23 cellular contexts compared by ENCODE assay signal in genomic region chr1:156050376-156050775, GRCh38. TPM values are rescaled to one million over a fixed set of nuclear protein-coding genes. Genes with fewer than 3 reads are reported as not detected.
DNase-seq lines count a peak whose midpoint lies in the region; ATAC-seq and TF ChIP-seq lines count a peak whose summit lies in the region.
"Had no signal": no experiment of that assay in that cellular context is flagged by ENCODE, and none has a peak within 500 bp of the region (broad histone marks: within the 10 kb centered on the region; RNA-seq: fewer than 3 reads in every experiment).

No MANE protein-coding gene starts in this region.

- DNase-seq in Right ventricle myocardium superior: peak; percentile 53
- no peak for DNase-seq in left cardiac atrium
- peak; percentile 84 for DNase-seq in globus pallidus (ENCODE audit: low spot score)
- DNase-seq in type B pancreatic cell (ENCODE audit: extremely low spot score, unreplicated experiment): no peak
- no peak for DNase-seq in activated CD4-positive, CD25-positive, alpha-beta regulatory T cell treated with anti-CD3 and anti-CD28 coated beads, Interleukin-2, amount 50 U/mL, for 72 hours
- DNase-seq in omental fat pad (ENCODE audit: low spot score): no peak
- DNase-seq: activated B cell treated with CpG ODN at 0.5 μM for 24 hours; activated CD4-positive, alpha-beta memory T cell treated with anti-CD3 and anti-CD28 coated beads, Interleukin-2, amount 10 ng/mL, durations not matched to agents 7 days and 5 days; activated naive CD4-positive, alpha-beta T cell treated with Interleukin-2 at 50 U/mL for 16 hours; activated T-cell treated with anti-CD3 and anti-CD28 coated beads, Interleukin-2, amount 50 U/mL, for 1 hour; BE2C; COR-L47; NCI-H1105 treated with DMSO at 0.1 percent for 48 hours; NCI-H510A; ovary; stimulated activated naive CD8-positive, alpha-beta T cell treated with anti-CD3 and anti-CD28 coated beads, Interleukin-15, Interleukin-2, amounts not matched to agents 100 U/mL and 50 U/mL, for 24 hours; T-helper 9 cell had no signal

- no peak for TF ChIP-seq CTCF in nephron (IDR thresholded peaks at IDR 0.05; ENCODE audit: unreplicated experiment in 3 of 3)
- TF ChIP-seq CTCF in type B pancreatic cell (conservative IDR thresholded peaks at IDR 0.05): no peak
- TF ChIP-seq CTCF in omental fat pad (IDR thresholded peaks at IDR 0.05): no peak

- H3K27ac Mint-ChIP-seq in nephron (no peak overlapping the region), type B pancreatic cell (no peak overlapping the region)
- H3K27ac Mint-ChIP-seq in stimulated activated memory B cell treated with anti-CD40 and anti-IgM and Interleukin-4, amounts not matched to agents 10 μg/mL and 1 μg/mL and 100 μg/mL, for 72 hours: no peak overlapping the region
- H3K27ac Mint-ChIP-seq: activated B cell treated with CpG ODN at 0.5 μM for 24 hours; activated CD4-positive, alpha-beta memory T cell treated with anti-CD3 and anti-CD28 coated beads, Interleukin-2, amount 10 ng/mL, durations not matched to agents 7 days and 5 days had no signal

- H3K4me1 Mint-ChIP-seq in nephron (peaks cover 19% of the 10 kb centered on the region), type B pancreatic cell (ENCODE audit: unreplicated experiment) (peaks cover 16% of the 10 kb centered on the region)
- peaks cover 25% of the 10 kb centered on the region for H3K4me1 Mint-ChIP-seq in stimulated activated memory B cell treated with anti-CD40 and anti-IgM and Interleukin-4, amounts not matched to agents 10 μg/mL and 1 μg/mL and 100 μg/mL, for 72 hours

- peak; percentile 6 for ATAC-seq in Right ventricle myocardium superior (ENCODE audit: poor library complexity)
- no peak for ATAC-seq in left cardiac atrium
- ATAC-seq in stimulated activated memory B cell treated with anti-CD40 and anti-IgM and Interleukin-4, amounts not matched to agents 10 μg/mL and 1 μg/mL and 100 μg/mL, for 72 hours: no peak
- no peak for ATAC-seq in omental fat pad (ENCODE audit: low FRiP score)
- ATAC-seq: gastroesophageal sphincter; left lobe of liver; stimulated activated naive CD8-positive, alpha-beta T cell treated with anti-CD3 and anti-CD28 coated beads, Interleukin-15, Interleukin-2, amounts not matched to agents 100 U/mL and 50 U/mL, for 24 hours had no signal

- H3K4me3 Mint-ChIP-seq in nephron (peak overlapping the region in 2 of 3 experiments; percentile 59 to 62), type B pancreatic cell (peak overlapping the region; percentile 39)
- H3K4me3 Mint-ChIP-seq in stimulated activated memory B cell treated with anti-CD40 and anti-IgM and Interleukin-4, amounts not matched to agents 10 μg/mL and 1 μg/mL and 100 μg/mL, for 72 hours: no peak overlapping the region
- H3K4me3 Mint-ChIP-seq: activated B cell treated with CpG ODN at 0.5 μM for 24 hours; activated CD4-positive, alpha-beta memory T cell treated with anti-CD3 and anti-CD28 coated beads, Interleukin-2, amount 10 ng/mL, durations not matched to agents 7 days and 5 days; central memory CD8-positive, alpha-beta T cell had no signal

- intact Hi-C loops in Right ventricle myocardium superior (cut with DNase I): no loop called here
- intact Hi-C loops in left cardiac atrium (cut with DNase I): no loop called here

- H3K27me3 Mint-ChIP-seq in nephron (ENCODE audit: low read depth) (no peaks in the 10 kb centered on the region), type B pancreatic cell (no peaks in the 10 kb centered on the region)
- no peaks in the 10 kb centered on the region for H3K27me3 Mint-ChIP-seq in stimulated activated memory B cell treated with anti-CD40 and anti-IgM and Interleukin-4, amounts not matched to agents 10 μg/mL and 1 μg/mL and 100 μg/mL, for 72 hours
- H3K27me3 Mint-ChIP-seq: activated B cell treated with CpG ODN at 0.5 μM for 24 hours; activated CD4-positive, alpha-beta memory T cell treated with anti-CD3 and anti-CD28 coated beads, Interleukin-2, amount 10 ng/mL, durations not matched to agents 7 days and 5 days; central memory CD8-positive, alpha-beta T cell had no signal

- H3K9me3 Mint-ChIP-seq in nephron (no peaks in the 10 kb centered on the region), type B pancreatic cell (no peaks in the 10 kb centered on the region)
- no peaks in the 10 kb centered on the region for H3K9me3 Mint-ChIP-seq in stimulated activated memory B cell treated with anti-CD40 and anti-IgM and Interleukin-4, amounts not matched to agents 10 μg/mL and 1 μg/mL and 100 μg/mL, for 72 hours
- H3K9me3 Mint-ChIP-seq: activated B cell treated with CpG ODN at 0.5 μM for 24 hours; activated CD4-positive, alpha-beta memory T cell treated with anti-CD3 and anti-CD28 coated beads, Interleukin-2, amount 10 ng/mL, durations not matched to agents 7 days and 5 days; central memory CD8-positive, alpha-beta T cell had no signal

- peaks cover 30% of the 10 kb centered on the region for H3K36me3 Mint-ChIP-seq in nephron (ENCODE audit: low read depth)
- H3K36me3 Mint-ChIP-seq in type B pancreatic cell: peaks cover 12% of the 10 kb centered on the region
- peaks cover 21% of the 10 kb centered on the region for H3K36me3 Mint-ChIP-seq in stimulated activated memory B cell treated with anti-CD40 and anti-IgM and Interleukin-4, amounts not matched to agents 10 μg/mL and 1 μg/mL and 100 μg/mL, for 72 hours

RNA-seq across cellular contexts. Expression of gene UBQLN4, which starts 3.2 kb away (rescaled TPM):
- total RNA-seq in Right ventricle myocardium superior (30.4 TPM), left cardiac atrium (10 to 100 TPM; 23.6 to 27.2 TPM), type B pancreatic cell (ENCODE audit: low replicate concordance) (40.3 and 54.5 TPM in 2 replicates), omental fat pad (10 to 100 TPM; 16.2 to 24.5 (median 18.6) TPM)

RNA-seq across cellular contexts. Expression of gene LAMTOR2, which starts 4.2 kb away (rescaled TPM):
- 64.4 TPM for total RNA-seq in Right ventricle myocardium superior
- total RNA-seq in left cardiac atrium: 10 to 100 TPM; 48.9 to 54.4 TPM
- 55.6 and 60.9 TPM in 2 replicates for total RNA-seq in type B pancreatic cell (ENCODE audit: low replicate concordance)
- 10 to 100 TPM; 45.8 to 74.3 (median 65.0) TPM for total RNA-seq in omental fat pad

RNA-seq across cellular contexts. Expression of gene RAB25, which starts 10.6 kb away (rescaled TPM):
- total RNA-seq in Right ventricle myocardium superior (not detected), left cardiac atrium (not detected), type B pancreatic cell (ENCODE audit: low replicate concordance) (97.9 and 294 TPM in 2 replicates), omental fat pad (under 1 TPM in 1 of 4 donors, not detected in 3; 0.84 TPM)
- total RNA-seq: RPMI7951 had no signal

RNA-seq across cellular contexts. Expression of gene SSR2, which starts 29.6 kb away (rescaled TPM):
- 66.9 TPM for total RNA-seq in Right ventricle myocardium superior
- 100 to 1,000 TPM; 101 to 127 TPM for total RNA-seq in left cardiac atrium
- total RNA-seq in type B pancreatic cell (ENCODE audit: low replicate concordance): 223 and 248 TPM in 2 replicates
- total RNA-seq in omental fat pad: 100 to 1,000 TPM; 197 to 397 (median 308) TPM

RNA-seq across cellular contexts. Expression of gene MEX3A, which starts 31.9 kb away (rescaled TPM):
- total RNA-seq in Right ventricle myocardium superior: 0.16 TPM
- under 1 TPM; 0.15 to 0.42 TPM for total RNA-seq in left cardiac atrium
- total RNA-seq in type B pancreatic cell (ENCODE audit: low replicate concordance): 31.0 and 61.9 TPM in 2 replicates
- under 1 TPM; 0.56 to 0.96 (median 0.66) TPM for total RNA-seq in omental fat pad

Comparison
In these comparisons a context has a peak if more than half of its experiments do, and no peak if none do; other contexts are left out.
1. DNase-seq: peak in Right ventricle myocardium superior (single experiment) and globus pallidus (single experiment); none in left cardiac atrium (single experiment), type B pancreatic cell (single experiment), activated CD4-positive, CD25-positive, alpha-beta regulatory T cell treated with anti-CD3 and anti-CD28 coated beads, Interleukin-2, amount 50 U/mL, for 72 hours (single experiment) and omental fat pad (single experiment).
2. RNA of gene RAB25, which starts 10.6 kb away (total RNA-seq): 97.9 to 294 TPM in type B pancreatic cell; not detected in left cardiac atrium, not detected in Right ventricle myocardium superior (single experiment) and 0.84 TPM in omental fat pad; every median in the first group is over 10 times any median in the second.